Comparison of ENCODE assay signal across 1 cellular context in the genomic region with DNA sequence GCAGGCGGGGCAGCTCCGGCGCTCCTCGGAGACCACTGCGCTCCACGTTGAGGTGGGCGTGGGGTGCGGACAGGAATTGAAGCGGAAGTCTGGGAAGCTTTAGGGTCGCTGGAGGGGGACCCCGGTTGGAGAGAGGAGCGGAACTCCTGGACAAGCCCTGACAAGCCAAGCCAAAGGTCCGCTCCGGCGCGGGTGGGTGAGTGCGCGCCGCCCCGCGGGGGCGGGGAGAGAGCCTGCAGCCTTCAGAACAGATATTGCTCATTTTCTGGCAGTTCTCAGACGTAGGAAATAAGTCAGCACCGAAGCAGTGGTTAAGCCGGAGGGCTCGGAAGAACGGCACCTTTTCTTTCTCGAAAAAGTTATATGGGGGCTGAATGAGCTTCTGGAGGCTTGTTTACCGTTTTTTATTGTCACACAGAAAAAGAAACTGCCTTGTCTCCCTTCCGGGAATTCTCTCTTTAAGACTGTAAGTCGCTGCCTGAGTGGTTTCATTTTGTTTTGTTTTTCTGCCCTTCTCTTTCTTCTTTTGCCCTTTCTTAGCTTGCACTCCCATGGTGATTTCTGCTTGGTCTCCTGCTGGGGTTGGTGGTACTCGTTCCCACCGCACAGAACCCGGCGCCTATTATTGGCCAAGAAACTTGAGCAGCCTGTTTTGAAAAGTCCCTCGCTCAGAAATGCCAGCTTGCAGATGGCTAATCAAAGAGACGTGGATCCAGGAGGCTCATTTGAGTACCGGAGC.
TF ChIP-seq lines count a peak whose summit lies in the region.

No MANE protein-coding gene starts in this region.

TF ChIP-seq in HepG2, 621 proteins besides CTCF, POLR2A, EP300 and RAD21 (continued from another document and continues in another):
- TF ChIP-seq, protein P1, sequence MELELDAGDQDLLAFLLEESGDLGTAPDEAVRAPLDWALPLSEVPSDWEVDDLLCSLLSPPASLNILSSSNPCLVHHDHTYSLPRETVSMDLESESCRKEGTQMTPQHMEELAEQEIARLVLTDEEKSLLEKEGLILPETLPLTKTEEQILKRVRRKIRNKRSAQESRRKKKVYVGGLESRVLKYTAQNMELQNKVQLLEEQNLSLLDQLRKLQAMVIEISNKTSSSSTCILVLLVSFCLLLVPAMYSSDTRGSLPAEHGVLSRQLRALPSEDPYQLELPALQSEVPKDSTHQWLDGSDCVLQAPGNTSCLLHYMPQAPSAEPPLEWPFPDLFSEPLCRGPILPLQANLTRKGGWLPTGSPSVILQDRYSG (CRISPR knock-in tag; IDR thresholded peaks at IDR 0.05), result no peak
- TF ChIP-seq ZFAT (CRISPR knock-in tag; conservative IDR thresholded peaks at IDR 0.05) (0 out of 2 replicates have a peak, but pooled peaks have one; percentile 55), JUND (CRISPR knock-in tag; IDR thresholded peaks at IDR 0.05) (no peak), ISL2 (CRISPR knock-in tag; IDR thresholded peaks at IDR 0.05) (peak; percentile 48; the same call in 1 of the 2 replicates), ZNF24 (IDR thresholded peaks at IDR 0.05) (no peak), CHD2 (IDR thresholded peaks at IDR 0.05; ENCODE audit: low read depth, low read length) (no peak), ZNF546 (CRISPR knock-in tag; conservative IDR thresholded peaks at IDR 0.05) (peak; percentile 44; the same call in 1 of the 2 replicates), ZNF747 (CRISPR knock-in tag; IDR thresholded peaks at IDR 0.05; ENCODE audit: borderline replicate concordance) (no peak), ZNF75D (CRISPR knock-in tag; IDR thresholded peaks at IDR 0.05; ENCODE audit: borderline replicate concordance) (no peak), AGO2 (optimal IDR thresholded peaks at IDR 0.05; ENCODE audit: low read depth, low read length) (no peak), RARG (CRISPR knock-in tag; IDR thresholded peaks at IDR 0.05; ENCODE audit: low read depth) (no peak), BORCS8-MEF2B (CRISPR knock-in tag; IDR thresholded peaks at IDR 0.05) (no peak), HNRNPLL (IDR thresholded peaks at IDR 0.05; ENCODE audit: low read depth, low read length, poor library complexity, severe bottlenecking) (peak; percentile 31), ZNF264 (CRISPR knock-in tag; IDR thresholded peaks at IDR 0.05) (no peak), ZNF296 (CRISPR knock-in tag; conservative IDR thresholded peaks at IDR 0.05) (no peak), ZNF557 (CRISPR knock-in tag; IDR thresholded peaks at IDR 0.05) (0 out of 2 replicates have a peak, but pooled peaks have one; percentile 27), FOXA3 (CRISPR knock-in tag; IDR thresholded peaks at IDR 0.05) (no peak), TRIM24 (CRISPR knock-in tag; IDR thresholded peaks at IDR 0.05) (no peak), HNRNPK (IDR thresholded peaks at IDR 0.05; ENCODE audit: low read depth, low read length, poor library complexity, severe bottlenecking) (no peak), ZNF724P (CRISPR knock-in tag; IDR thresholded peaks at IDR 0.05; ENCODE audit: borderline replicate concordance) (no peak), SATB2 (CRISPR knock-in tag; IDR thresholded peaks at IDR 0.05) (no peak), PRPF4 (IDR thresholded peaks at IDR 0.05; ENCODE audit: low read depth, low read length, poor library complexity, severe bottlenecking) (no peak), ZNF687 (CRISPR knock-in tag; IDR thresholded peaks at IDR 0.05) (peak; percentile 47), ZNF337 (CRISPR knock-in tag; IDR thresholded peaks at IDR 0.05; ENCODE audit: borderline replicate concordance, low read depth) (0 out of 2 replicates have a peak, but pooled peaks have one; percentile 34)
- TF ChIP-seq, protein P2, sequence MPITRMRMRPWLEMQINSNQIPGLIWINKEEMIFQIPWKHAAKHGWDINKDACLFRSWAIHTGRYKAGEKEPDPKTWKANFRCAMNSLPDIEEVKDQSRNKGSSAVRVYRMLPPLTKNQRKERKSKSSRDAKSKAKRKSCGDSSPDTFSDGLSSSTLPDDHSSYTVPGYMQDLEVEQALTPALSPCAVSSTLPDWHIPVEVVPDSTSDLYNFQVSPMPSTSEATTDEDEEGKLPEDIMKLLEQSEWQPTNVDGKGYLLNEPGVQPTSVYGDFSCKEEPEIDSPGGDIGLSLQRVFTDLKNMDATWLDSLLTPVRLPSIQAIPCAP (CRISPR knock-in tag; IDR thresholded peaks at IDR 0.05; ENCODE audit: low read depth), result no peak
- TF ChIP-seq, protein P3, sequence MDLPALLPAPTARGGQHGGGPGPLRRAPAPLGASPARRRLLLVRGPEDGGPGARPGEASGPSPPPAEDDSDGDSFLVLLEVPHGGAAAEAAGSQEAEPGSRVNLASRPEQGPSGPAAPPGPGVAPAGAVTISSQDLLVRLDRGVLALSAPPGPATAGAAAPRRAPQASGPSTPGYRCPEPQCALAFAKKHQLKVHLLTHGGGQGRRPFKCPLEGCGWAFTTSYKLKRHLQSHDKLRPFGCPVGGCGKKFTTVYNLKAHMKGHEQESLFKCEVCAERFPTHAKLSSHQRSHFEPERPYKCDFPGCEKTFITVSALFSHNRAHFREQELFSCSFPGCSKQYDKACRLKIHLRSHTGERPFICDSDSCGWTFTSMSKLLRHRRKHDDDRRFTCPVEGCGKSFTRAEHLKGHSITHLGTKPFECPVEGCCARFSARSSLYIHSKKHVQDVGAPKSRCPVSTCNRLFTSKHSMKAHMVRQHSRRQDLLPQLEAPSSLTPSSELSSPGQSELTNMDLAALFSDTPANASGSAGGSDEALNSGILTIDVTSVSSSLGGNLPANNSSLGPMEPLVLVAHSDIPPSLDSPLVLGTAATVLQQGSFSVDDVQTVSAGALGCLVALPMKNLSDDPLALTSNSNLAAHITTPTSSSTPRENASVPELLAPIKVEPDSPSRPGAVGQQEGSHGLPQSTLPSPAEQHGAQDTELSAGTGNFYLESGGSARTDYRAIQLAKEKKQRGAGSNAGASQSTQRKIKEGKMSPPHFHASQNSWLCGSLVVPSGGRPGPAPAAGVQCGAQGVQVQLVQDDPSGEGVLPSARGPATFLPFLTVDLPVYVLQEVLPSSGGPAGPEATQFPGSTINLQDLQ (CRISPR knock-in tag; IDR thresholded peaks at IDR 0.05), result no peak
- TF ChIP-seq, protein P4, sequence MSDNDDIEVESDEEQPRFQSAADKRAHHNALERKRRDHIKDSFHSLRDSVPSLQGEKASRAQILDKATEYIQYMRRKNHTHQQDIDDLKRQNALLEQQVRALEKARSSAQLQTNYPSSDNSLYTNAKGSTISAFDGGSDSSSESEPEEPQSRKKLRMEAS (IDR thresholded peaks at IDR 0.05), result peak; percentile 14; the same call in 1 of the 2 replicates
- TF ChIP-seq, protein P5, sequence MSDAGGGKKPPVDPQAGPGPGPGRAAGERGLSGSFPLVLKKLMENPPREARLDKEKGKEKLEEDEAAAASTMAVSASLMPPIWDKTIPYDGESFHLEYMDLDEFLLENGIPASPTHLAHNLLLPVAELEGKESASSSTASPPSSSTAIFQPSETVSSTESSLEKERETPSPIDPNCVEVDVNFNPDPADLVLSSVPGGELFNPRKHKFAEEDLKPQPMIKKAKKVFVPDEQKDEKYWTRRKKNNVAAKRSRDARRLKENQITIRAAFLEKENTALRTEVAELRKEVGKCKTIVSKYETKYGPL (CRISPR knock-in tag; IDR thresholded peaks at IDR 0.05), result 0 out of 2 replicates have a peak, but pooled peaks have one; percentile 13
- TF ChIP-seq, protein P6, sequence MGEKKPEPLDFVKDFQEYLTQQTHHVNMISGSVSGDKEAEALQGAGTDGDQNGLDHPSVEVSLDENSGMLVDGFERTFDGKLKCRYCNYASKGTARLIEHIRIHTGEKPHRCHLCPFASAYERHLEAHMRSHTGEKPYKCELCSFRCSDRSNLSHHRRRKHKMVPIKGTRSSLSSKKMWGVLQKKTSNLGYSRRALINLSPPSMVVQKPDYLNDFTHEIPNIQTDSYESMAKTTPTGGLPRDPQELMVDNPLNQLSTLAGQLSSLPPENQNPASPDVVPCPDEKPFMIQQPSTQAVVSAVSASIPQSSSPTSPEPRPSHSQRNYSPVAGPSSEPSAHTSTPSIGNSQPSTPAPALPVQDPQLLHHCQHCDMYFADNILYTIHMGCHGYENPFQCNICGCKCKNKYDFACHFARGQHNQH (CRISPR knock-in tag; IDR thresholded peaks at IDR 0.05), result 0 out of 2 replicates have a peak, but pooled peaks have one; percentile 14
- TF ChIP-seq, protein P7, sequence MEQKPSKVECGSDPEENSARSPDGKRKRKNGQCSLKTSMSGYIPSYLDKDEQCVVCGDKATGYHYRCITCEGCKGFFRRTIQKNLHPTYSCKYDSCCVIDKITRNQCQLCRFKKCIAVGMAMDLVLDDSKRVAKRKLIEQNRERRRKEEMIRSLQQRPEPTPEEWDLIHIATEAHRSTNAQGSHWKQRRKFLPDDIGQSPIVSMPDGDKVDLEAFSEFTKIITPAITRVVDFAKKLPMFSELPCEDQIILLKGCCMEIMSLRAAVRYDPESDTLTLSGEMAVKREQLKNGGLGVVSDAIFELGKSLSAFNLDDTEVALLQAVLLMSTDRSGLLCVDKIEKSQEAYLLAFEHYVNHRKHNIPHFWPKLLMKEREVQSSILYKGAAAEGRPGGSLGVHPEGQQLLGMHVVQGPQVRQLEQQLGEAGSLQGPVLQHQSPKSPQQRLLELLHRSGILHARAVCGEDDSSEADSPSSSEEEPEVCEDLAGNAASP (CRISPR knock-in tag; IDR thresholded peaks at IDR 0.05; ENCODE audit: borderline replicate concordance), result 0 out of 2 replicates have a peak, but pooled peaks have one; percentile 4
- TF ChIP-seq, protein P8, sequence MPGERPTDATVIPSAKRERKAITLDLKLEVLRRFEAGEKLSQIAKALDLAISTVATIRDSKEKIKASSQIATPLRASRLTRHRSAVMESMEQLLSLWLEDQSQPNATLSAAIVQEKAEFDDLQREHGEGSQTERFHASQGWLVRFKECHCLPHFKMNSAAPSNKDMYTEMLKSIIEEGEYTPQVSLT (CRISPR knock-in tag; IDR thresholded peaks at IDR 0.05; ENCODE audit: borderline replicate concordance, low read depth), result no peak
- TF ChIP-seq, protein P9, sequence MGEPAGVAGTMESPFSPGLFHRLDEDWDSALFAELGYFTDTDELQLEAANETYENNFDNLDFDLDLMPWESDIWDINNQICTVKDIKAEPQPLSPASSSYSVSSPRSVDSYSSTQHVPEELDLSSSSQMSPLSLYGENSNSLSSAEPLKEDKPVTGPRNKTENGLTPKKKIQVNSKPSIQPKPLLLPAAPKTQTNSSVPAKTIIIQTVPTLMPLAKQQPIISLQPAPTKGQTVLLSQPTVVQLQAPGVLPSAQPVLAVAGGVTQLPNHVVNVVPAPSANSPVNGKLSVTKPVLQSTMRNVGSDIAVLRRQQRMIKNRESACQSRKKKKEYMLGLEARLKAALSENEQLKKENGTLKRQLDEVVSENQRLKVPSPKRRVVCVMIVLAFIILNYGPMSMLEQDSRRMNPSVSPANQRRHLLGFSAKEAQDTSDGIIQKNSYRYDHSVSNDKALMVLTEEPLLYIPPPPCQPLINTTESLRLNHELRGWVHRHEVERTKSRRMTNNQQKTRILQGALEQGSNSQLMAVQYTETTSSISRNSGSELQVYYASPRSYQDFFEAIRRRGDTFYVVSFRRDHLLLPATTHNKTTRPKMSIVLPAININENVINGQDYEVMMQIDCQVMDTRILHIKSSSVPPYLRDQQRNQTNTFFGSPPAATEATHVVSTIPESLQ (CRISPR knock-in tag; conservative IDR thresholded peaks at IDR 0.05), result no peak
- TF ChIP-seq, protein P10, sequence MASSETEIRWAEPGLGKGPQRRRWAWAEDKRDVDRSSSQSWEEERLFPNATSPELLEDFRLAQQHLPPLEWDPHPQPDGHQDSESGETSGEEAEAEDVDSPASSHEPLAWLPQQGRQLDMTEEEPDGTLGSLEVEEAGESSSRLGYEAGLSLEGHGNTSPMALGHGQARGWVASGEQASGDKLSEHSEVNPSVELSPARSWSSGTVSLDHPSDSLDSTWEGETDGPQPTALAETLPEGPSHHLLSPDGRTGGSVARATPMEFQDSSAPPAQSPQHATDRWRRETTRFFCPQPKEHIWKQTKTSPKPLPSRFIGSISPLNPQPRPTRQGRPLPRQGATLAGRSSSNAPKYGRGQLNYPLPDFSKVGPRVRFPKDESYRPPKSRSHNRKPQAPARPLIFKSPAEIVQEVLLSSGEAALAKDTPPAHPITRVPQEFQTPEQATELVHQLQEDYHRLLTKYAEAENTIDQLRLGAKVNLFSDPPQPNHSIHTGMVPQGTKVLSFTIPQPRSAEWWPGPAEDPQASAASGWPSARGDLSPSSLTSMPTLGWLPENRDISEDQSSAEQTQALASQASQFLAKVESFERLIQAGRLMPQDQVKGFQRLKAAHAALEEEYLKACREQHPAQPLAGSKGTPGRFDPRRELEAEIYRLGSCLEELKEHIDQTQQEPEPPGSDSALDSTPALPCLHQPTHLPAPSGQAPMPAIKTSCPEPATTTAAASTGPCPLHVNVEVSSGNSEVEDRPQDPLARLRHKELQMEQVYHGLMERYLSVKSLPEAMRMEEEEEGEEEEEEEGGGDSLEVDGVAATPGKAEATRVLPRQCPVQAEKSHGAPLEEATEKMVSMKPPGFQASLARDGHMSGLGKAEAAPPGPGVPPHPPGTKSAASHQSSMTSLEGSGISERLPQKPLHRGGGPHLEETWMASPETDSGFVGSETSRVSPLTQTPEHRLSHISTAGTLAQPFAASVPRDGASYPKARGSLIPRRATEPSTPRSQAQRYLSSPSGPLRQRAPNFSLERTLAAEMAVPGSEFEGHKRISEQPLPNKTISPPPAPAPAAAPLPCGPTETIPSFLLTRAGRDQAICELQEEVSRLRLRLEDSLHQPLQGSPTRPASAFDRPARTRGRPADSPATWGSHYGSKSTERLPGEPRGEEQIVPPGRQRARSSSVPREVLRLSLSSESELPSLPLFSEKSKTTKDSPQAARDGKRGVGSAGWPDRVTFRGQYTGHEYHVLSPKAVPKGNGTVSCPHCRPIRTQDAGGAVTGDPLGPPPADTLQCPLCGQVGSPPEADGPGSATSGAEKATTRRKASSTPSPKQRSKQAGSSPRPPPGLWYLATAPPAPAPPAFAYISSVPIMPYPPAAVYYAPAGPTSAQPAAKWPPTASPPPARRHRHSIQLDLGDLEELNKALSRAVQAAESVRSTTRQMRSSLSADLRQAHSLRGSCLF (CRISPR knock-in tag; IDR thresholded peaks at IDR 0.05; ENCODE audit: borderline replicate concordance), result no peak
